21 cellular contexts compared by ENCODE assay signal in genomic region chr13:23180711-23181110, GRCh38. TPM values are rescaled to one million over a fixed set of nuclear protein-coding genes. Genes with fewer than 3 reads are reported as not detected.
DNase-seq lines count a peak whose midpoint lies in the region; ATAC-seq, FAIRE-seq and TF ChIP-seq lines count a peak whose summit lies in the region.
"Had no signal": no experiment of that assay in that cellular context is flagged by ENCODE, and none has a peak within 500 bp of the region (broad histone marks: within the 10 kb centered on the region; RNA-seq: fewer than 3 reads in every experiment).

TSS of gene SGCG (plus strand) at chr13:23180979. CDS start at chr13:23203695, 22,716 bp downstream.

- H3K27me3 Mint-ChIP-seq in chondrocyte (ENCODE audit: low read depth) (no peaks in the 10 kb centered on the region), neural crest cell (ENCODE audit: low read depth) (no peaks in the 10 kb centered on the region)

- H3K9me3 Mint-ChIP-seq in chondrocyte (ENCODE audit: low read depth) = no peaks in the 10 kb centered on the region
- no peaks in the 10 kb centered on the region for H3K9me3 Mint-ChIP-seq in neural crest cell

- intact Hi-C loops in left cardiac atrium (cut with DNase I) = no loop called here

- DNase-seq in AG08395 (ENCODE audit: low spot score) (peak; percentile 58), chondrocyte (ENCODE audit: low spot score) (no peak), left cardiac atrium (no peak), neural crest cell (ENCODE audit: low read depth, low spot score) (no peak), NCI-H2227 treated with DMSO at 0.1 percent for 48 hours (lab: John Stamatoyannopoulos, UW) (no peak), HEK293T (ENCODE audit: extremely low spot score) (no peak), D721Med (ENCODE audit: insufficient read length, low spot score) (no peak), HPDE6-E6E7 (ENCODE audit: extremely low spot score) (no peak)
- DNase-seq: 8988T, COR-L47, DMS79 treated with DMSO at 0.1 percent for 48 hours, GOT3, KG1, NCI-H1105 treated with DMSO at 0.1 percent for 48 hours, NCI-H187 treated with DMSO at 0.1 percent for 48 hours, NCI-H2171 treated with DMSO at 0.1 percent for 48 hours, NCI-H510A had no signal

- peak; percentile 68 to 84 for ATAC-seq in left cardiac atrium

- TF ChIP-seq CTCF in chondrocyte (IDR thresholded peaks at IDR 0.05) (no peak), neural crest cell (conservative IDR thresholded peaks at IDR 0.05) (no peak), D721Med (IDR thresholded peaks at IDR 0.05; ENCODE audit: insufficient read depth, missing control alignments) (no peak)

- POLR2A ChIA-PET in HEK293T (lab: Yijun Ruan, JAX) = no interaction called here

- H3K4me3 Mint-ChIP-seq in chondrocyte (ENCODE audit: unreplicated experiment) (no peak within 1 kb of the TSS), neural crest cell (no peak within 1 kb of the TSS)
- H3K4me3 Mint-ChIP-seq: CD14-positive monocyte had no signal

- FAIRE-seq in D721Med (lab: Jason Lieb, UNC) = no peak
- FAIRE-seq: G401.6 had no signal

- peak within 1 kb of the TSS; percentile 82 for H3K27ac Mint-ChIP-seq in chondrocyte (ENCODE audit: unreplicated experiment)
- H3K27ac Mint-ChIP-seq in neural crest cell (ENCODE audit: unreplicated experiment) = peak within 1 kb of the TSS; percentile 52
- H3K27ac Mint-ChIP-seq: CD14-positive monocyte had no signal

- H3K4me1 Mint-ChIP-seq in chondrocyte (ENCODE audit: low read depth) = peaks cover 16% of the 10 kb centered on the region
- H3K4me1 Mint-ChIP-seq in neural crest cell = no peaks in the 10 kb centered on the region
- H3K4me1 Mint-ChIP-seq: CD14-positive monocyte had no signal

- no peaks in the 10 kb centered on the region for H3K36me3 Mint-ChIP-seq in chondrocyte (ENCODE audit: low read depth)
- H3K36me3 Mint-ChIP-seq in neural crest cell (ENCODE audit: low read depth) = no peaks in the 10 kb centered on the region
- H3K36me3 Mint-ChIP-seq: CD14-positive monocyte had no signal

- CTCF ChIA-PET in HEK293T (lab: Yijun Ruan, JAX) = interaction anchor here (0.7 kb wide), 1 partner anchor 22 kb away, joined by 4 read pairs; no protein-coding TSS in a partner anchor

TF ChIP-seq in HEK293T, 16 proteins besides CTCF, POLR2A, EP300 and RAD21:
- TF ChIP-seq LEF1 (IDR thresholded peaks at IDR 0.05; ENCODE audit: borderline replicate concordance) = no peak
- no peak for TF ChIP-seq CTBP1 (IDR thresholded peaks at IDR 0.05; ENCODE audit: borderline replicate concordance)
- no peak for TF ChIP-seq HDGF (IDR thresholded peaks at IDR 0.05; ENCODE audit: borderline replicate concordance)
- TF ChIP-seq ARNT (IDR thresholded peaks at IDR 0.05) = no peak
- TF ChIP-seq SP1 (IDR thresholded peaks at IDR 0.05) = no peak
- no peak for TF ChIP-seq FOXM1 (IDR thresholded peaks at IDR 0.05; ENCODE audit: borderline replicate concordance)

RNA-seq across cellular contexts. Expression of gene SGCG, which starts in this region (rescaled TPM):
- total RNA-seq in chondrocyte (7.1 to 12.8 TPM (median 12.7 TPM) in 3 replicates), left cardiac atrium (100 to 1,000 TPM in 1 of 2 donors, 10 to 100 TPM in 1; 77.5 to 121 TPM), neural crest cell (not detected in 2 replicates)
- total RNA-seq: MCF 10A, SJSA1 had no signal
